Comparison of ENCODE assay signal across 18 cellular contexts in genomic region chr1:161970633-161971032, GRCh38. TPM values are rescaled to one million over a fixed set of nuclear protein-coding genes. Genes with fewer than 3 reads are reported as not detected.
"Had no signal": no experiment of that assay in that cellular context is flagged by ENCODE, and none has a peak within 500 bp of the region (broad histone marks: within the 10 kb centered on the region; RNA-seq: fewer than 3 reads in every experiment).

No MANE protein-coding gene starts in this region.

- H3K36me3 ChIP-seq: left ventricle myocardium inferior, right atrium auricular region, thyroid gland had no signal

- H3K27ac Mint-ChIP-seq: activated naive CD4-positive, alpha-beta T cell treated with anti-CD3 and anti-CD28 coated beads, Interleukin-2, amount 50 U/mL, for 24 hours; activated T-cell treated with anti-CD3 and anti-CD28 coated beads, Interleukin-2, amount 50 U/mL, for 72 hours; nephron progenitor cell; progenitor cell of endocrine pancreas had no signal

- H3K4me3 ChIP-seq: body of pancreas, dorsolateral prefrontal cortex, left ventricle myocardium inferior, right atrium auricular region, thyroid gland had no signal

- H3K4me3 Mint-ChIP-seq: activated naive CD4-positive, alpha-beta T cell treated with anti-CD3 and anti-CD28 coated beads, Interleukin-2, amount 50 U/mL, for 24 hours; activated T-cell treated with anti-CD3 and anti-CD28 coated beads, Interleukin-2, amount 50 U/mL, for 72 hours; nephron progenitor cell had no signal

- H3K4me1 ChIP-seq: body of pancreas had no signal

- H3K27ac ChIP-seq: body of pancreas, dorsolateral prefrontal cortex, left ventricle myocardium inferior, right atrium auricular region, thyroid gland had no signal

- H3K9me3 ChIP-seq: body of pancreas, left ventricle myocardium inferior, right atrium auricular region, thyroid gland had no signal

- H3K27me3 Mint-ChIP-seq: activated naive CD4-positive, alpha-beta T cell treated with anti-CD3 and anti-CD28 coated beads, Interleukin-2, amount 50 U/mL, for 24 hours had no signal

- H3K27me3 ChIP-seq: body of pancreas, dorsolateral prefrontal cortex, right atrium auricular region, thyroid gland had no signal

- ATAC-seq: body of pancreas had no signal

- DNase-seq: activated CD4-positive, alpha-beta T cell treated with anti-CD3 and anti-CD28 coated beads, Interleukin-2, amount 50 U/mL, for 1 hour; activated effector memory CD4-positive, alpha-beta T cell treated with anti-CD3 and anti-CD28 coated beads, Interleukin-2, amount 50 U/mL, for 16 hours; activated T-cell treated with anti-CD3 and anti-CD28 coated beads, Interleukin-2, amount 50 U/mL, for 72 hours; amniotic stem cell; body of pancreas; dorsolateral prefrontal cortex; foreskin melanocyte; left ventricle myocardium inferior; mammary epithelial cell; nephron progenitor cell; occipital lobe; stimulated activated CD4-positive, alpha-beta T cell treated with anti-CD3 and anti-CD28 coated beads, Interleukin-2, amount 100 ng/mL, for 24 hours; stimulated activated naive CD4-positive, alpha-beta T cell treated with Interleukin-2 at 50 U/mL for 16 hours; T1000; thyroid gland had no signal

- H3K9me3 Mint-ChIP-seq: activated naive CD4-positive, alpha-beta T cell treated with anti-CD3 and anti-CD28 coated beads, Interleukin-2, amount 50 U/mL, for 24 hours; activated T-cell treated with anti-CD3 and anti-CD28 coated beads, Interleukin-2, amount 50 U/mL, for 72 hours; nephron progenitor cell had no signal

RNA-seq across cellular contexts. Expression of gene OLFML2B, which starts 53.0 kb away (rescaled TPM):
- total RNA-seq: activated T-cell treated with anti-CD3 and anti-CD28 coated beads, Interleukin-2, amount 50 U/mL, for 72 hours had no signal
